ENCODE assay signal across 12 cellular contexts in genomic region chr6:2744206-2744771, GRCh38. TPM values are rescaled to one million over a fixed set of nuclear protein-coding genes. Genes with fewer than 3 reads are reported as not detected.
DNase-seq lines count a peak whose midpoint lies in the region; ATAC-seq and TF ChIP-seq lines count a peak whose summit lies in the region.
"Had no signal": no experiment of that assay in that cellular context is flagged by ENCODE, and none has a peak within 500 bp of the region (broad histone marks: within the 10 kb centered on the region; RNA-seq: fewer than 3 reads in every experiment).

No MANE protein-coding gene starts in this region.

- H3K27ac Mint-ChIP-seq in MCF 10A (ENCODE audit: low read depth, unreplicated experiment) (no peak overlapping the region), type B pancreatic cell (no peak overlapping the region)
- H3K27ac Mint-ChIP-seq: activated CD4-positive, alpha-beta memory T cell treated with anti-CD3 and anti-CD28 coated beads, Interleukin-2, amount 10 ng/mL, durations not matched to agents 7 days and 5 days; CD4-positive, CD25-positive, alpha-beta regulatory T cell had no signal

- H3K4me3 Mint-ChIP-seq in MCF 10A (ENCODE audit: unreplicated experiment) (no peak overlapping the region), type B pancreatic cell (no peak overlapping the region)
- H3K4me3 Mint-ChIP-seq: activated CD4-positive, alpha-beta memory T cell treated with anti-CD3 and anti-CD28 coated beads, Interleukin-2, amount 10 ng/mL, durations not matched to agents 7 days and 5 days; CD4-positive, CD25-positive, alpha-beta regulatory T cell had no signal

- TF ChIP-seq CTCF in MCF 10A (IDR thresholded peaks at IDR 0.05; ENCODE audit: unreplicated experiment): peak; percentile 18
- peak in 1 of 3 donors; percentile 10 for TF ChIP-seq CTCF in breast epithelium (IDR thresholded peaks at IDR 0.05)
- peak in 7 of 9 donors; percentile 12 to 42 (median 33) for TF ChIP-seq CTCF in heart right ventricle (IDR thresholded peaks at IDR 0.05)
- TF ChIP-seq CTCF in type B pancreatic cell (conservative IDR thresholded peaks at IDR 0.05): peak; percentile 51

- CTCF ChIA-PET in MCF 10A (lab: Yijun Ruan, JAX): interaction anchor here (1.2 kb wide), 1 partner anchor 12 kb away, joined by 4 read pairs; no protein-coding TSS in a partner anchor

- no peaks in the 10 kb centered on the region for H3K9me3 ChIP-seq in breast epithelium
- H3K9me3 ChIP-seq in heart right ventricle: no peaks in the 10 kb centered on the region
- H3K9me3 ChIP-seq: MG63 had no signal

- TF ChIP-seq POLR2A in breast epithelium (IDR thresholded peaks at IDR 0.05): no peak

- no peak overlapping the region for H3K4me3 ChIP-seq in breast epithelium
- H3K4me3 ChIP-seq in heart right ventricle: peak overlapping the region in 7 of 10 donors; percentile 7 to 42 (median 15)
- H3K4me3 ChIP-seq: MG63 had no signal

- H3K36me3 ChIP-seq in breast epithelium: no peaks in the 10 kb centered on the region
- no peaks in the 10 kb centered on the region for H3K36me3 ChIP-seq in heart right ventricle
- H3K36me3 ChIP-seq: MG63 had no signal

- H3K27ac ChIP-seq in breast epithelium: no peak overlapping the region
- peak overlapping the region; percentile 43 to 85 (median 78) for H3K27ac ChIP-seq in heart right ventricle

- H3K9me3 Mint-ChIP-seq in MCF 10A (ENCODE audit: unreplicated experiment) (no peaks in the 10 kb centered on the region), type B pancreatic cell (no peaks in the 10 kb centered on the region)
- H3K9me3 Mint-ChIP-seq: activated CD4-positive, alpha-beta memory T cell treated with anti-CD3 and anti-CD28 coated beads, Interleukin-2, amount 10 ng/mL, durations not matched to agents 7 days and 5 days; CD4-positive, CD25-positive, alpha-beta regulatory T cell had no signal

- H3K4me1 ChIP-seq in breast epithelium (peaks cover 0 to 5% of the 10 kb centered on the region in 2 donors), heart right ventricle (peaks cover 0 to 30% (median 10%) of the 10 kb centered on the region in 9 donors)

- WGBS in heart right ventricle, 2 donors: 39 to 60% methylated on average over 9 of the region's 9 CpGs

- H3K36me3 Mint-ChIP-seq in MCF 10A (ENCODE audit: insufficient read depth, unreplicated experiment) (no peaks in the 10 kb centered on the region), type B pancreatic cell (no peaks in the 10 kb centered on the region)
- H3K36me3 Mint-ChIP-seq: CD4-positive, CD25-positive, alpha-beta regulatory T cell had no signal

- ATAC-seq in heart right ventricle: peak; percentile 53 to 90 (median 84)
- no peak for ATAC-seq in HG03460 (IDR thresholded peaks at IDR 0.05; ENCODE audit: unreplicated experiment)
- ATAC-seq in HG03039 (IDR thresholded peaks at IDR 0.05; ENCODE audit: unreplicated experiment): no peak
- ATAC-seq: sciatic nerve had no signal

- intact Hi-C loops in MCF 10A (cut with micrococcal nuclease): no loop called here
- intact Hi-C loops in breast epithelium (cut with DNase I; ENCODE audit: low total_unique reads): loop anchor here (5.0 kb wide), 1 partner anchor 1222 kb away; no protein-coding TSS in a partner anchor
- intact Hi-C loops in heart right ventricle (cut with DNase I): loop anchor here in 1 of 10 donors (10.0 kb wide), 1 partner anchor 109 kb away; no protein-coding TSS in a partner anchor

- H3K27me3 Mint-ChIP-seq in MCF 10A (ENCODE audit: insufficient read depth, unreplicated experiment): no peaks in the 10 kb centered on the region
- peaks cover 8% of the 10 kb centered on the region for H3K27me3 Mint-ChIP-seq in type B pancreatic cell

- in situ Hi-C loops in SK-MEL-5 (cut with HindIII; ENCODE audit: low pct_unique_long_range_greater_than_20kb, low sequenced_read_pairs): no loop called here

- H3K4me1 Mint-ChIP-seq in MCF 10A (ENCODE audit: insufficient read depth, unreplicated experiment) (no peaks in the 10 kb centered on the region), type B pancreatic cell (ENCODE audit: unreplicated experiment) (peaks cover 29% of the 10 kb centered on the region)
- H3K4me1 Mint-ChIP-seq: activated CD4-positive, alpha-beta memory T cell treated with anti-CD3 and anti-CD28 coated beads, Interleukin-2, amount 10 ng/mL, durations not matched to agents 7 days and 5 days; CD4-positive, CD25-positive, alpha-beta regulatory T cell had no signal

- POLR2A ChIA-PET in MCF 10A (lab: Yijun Ruan, JAX): interaction anchor here (0.9 kb wide), 1 partner anchor 21 kb away, joined by 4 read pairs; the partner anchor contains the start of gene WRNIP1

- DNase-seq in MCF 10A (ENCODE audit: unreplicated experiment) (no peak), breast epithelium (ENCODE audit: low spot score in 2 of 2) (no peak), SK-MEL-5 (ENCODE audit: low read depth, low spot score) (peak; percentile 51), heart right ventricle (peak; percentile 47 to 77), type B pancreatic cell (ENCODE audit: extremely low spot score, unreplicated experiment) (no peak)
- DNase-seq in stimulated activated CD4-positive, alpha-beta T cell treated with anti-CD3 and anti-CD28 coated beads, Interleukin-4, amount 100 ng/mL, for 1 hour: no peak
- DNase-seq: activated CD4-positive, alpha-beta memory T cell treated with anti-CD3 and anti-CD28 coated beads, Interleukin-2, amount 10 ng/mL, durations not matched to agents 7 days and 5 days; CD4-positive, CD25-positive, alpha-beta regulatory T cell; MG63 had no signal

- no peaks in the 10 kb centered on the region for H3K27me3 ChIP-seq in breast epithelium
- no peaks in the 10 kb centered on the region for H3K27me3 ChIP-seq in heart right ventricle
- H3K27me3 ChIP-seq: MG63 had no signal

- no TSS peak for BruUV-seq in MCF 10A (replicated peaks; lab: Mats Ljungman, UMichigan)

RNA-seq across cellular contexts. Expression of gene MYLK4, which starts 6.4 kb away (rescaled TPM):
- 0.93 and 1.1 TPM in 2 replicates for total RNA-seq in MCF 10A (2022)
- 1 to 10 TPM; 1.3 to 1.9 (median 1.4) TPM for total RNA-seq in breast epithelium
- total RNA-seq in SK-MEL-5 (2014; rRNA removed; shearing (Covaris generic)): 0.24 and 0.34 TPM in 2 replicates
- 0.11 and 0.51 TPM in 2 replicates for polyA plus RNA-seq in SK-MEL-5 (2015; cell fraction: cytosol; rRNA removed)
- 2.4 and 2.6 TPM in 2 replicates for polyA plus RNA-seq in SK-MEL-5 (2015; cell fraction: nucleus; rRNA removed)
- 1 to 10 TPM in 4 of 10 donors, under 1 TPM in 6; 0.42 to 2.5 (median 0.98) TPM for total RNA-seq in heart right ventricle
- under 1 TPM; 0.13 to 0.88 TPM for polyA plus RNA-seq in heart right ventricle
- total RNA-seq in type B pancreatic cell (ENCODE audit: low replicate concordance): 0.29 and 0.65 TPM in 2 replicates

RNA-seq across cellular contexts. Expression of gene WRNIP1, which starts 20.9 kb away (rescaled TPM):
- 33.4 and 44.8 TPM in 2 replicates for total RNA-seq in MCF 10A (2022)
- 10 to 100 TPM; 40.6 to 62.3 (median 59.3) TPM for total RNA-seq in breast epithelium
- total RNA-seq in SK-MEL-5 (2014; rRNA removed; shearing (Covaris generic)): 88.1 and 96.8 TPM in 2 replicates
- polyA plus RNA-seq in SK-MEL-5 (2015; cell fraction: cytosol; rRNA removed): 82.1 and 88.4 TPM in 2 replicates
- polyA plus RNA-seq in SK-MEL-5 (2015; cell fraction: nucleus; rRNA removed): 53.5 and 68.0 TPM in 2 replicates
- total RNA-seq in heart right ventricle: 10 to 100 TPM; 29.7 to 41.7 (median 35.4) TPM
- polyA plus RNA-seq in heart right ventricle: 10 to 100 TPM; 35.8 to 44.9 TPM
- total RNA-seq in type B pancreatic cell (ENCODE audit: low replicate concordance): 37.6 and 41.2 TPM in 2 replicates

Comparison
In these comparisons a context has a peak if more than half of its experiments do, and no peak if none do; other contexts are left out.
1. DNase-seq: peak in SK-MEL-5 (single experiment) and heart right ventricle (2 of 2); none in MCF 10A (single experiment), breast epithelium (0 of 2), type B pancreatic cell (single experiment) and stimulated activated CD4-positive, alpha-beta T cell treated with anti-CD3 and anti-CD28 coated beads, Interleukin-4, amount 100 ng/mL, for 1 hour (single experiment).
2. H3K27ac ChIP-seq: peak in heart right ventricle (10 of 10); none in breast epithelium (0 of 2).
3. H3K4me3 ChIP-seq: peak in heart right ventricle (7 of 10); none in breast epithelium (0 of 3).
4. ATAC-seq: peak in heart right ventricle (8 of 8); none in HG03460 (single experiment) and HG03039 (single experiment).